ENCODE assay signal across 11 cellular contexts in the genomic region with DNA sequence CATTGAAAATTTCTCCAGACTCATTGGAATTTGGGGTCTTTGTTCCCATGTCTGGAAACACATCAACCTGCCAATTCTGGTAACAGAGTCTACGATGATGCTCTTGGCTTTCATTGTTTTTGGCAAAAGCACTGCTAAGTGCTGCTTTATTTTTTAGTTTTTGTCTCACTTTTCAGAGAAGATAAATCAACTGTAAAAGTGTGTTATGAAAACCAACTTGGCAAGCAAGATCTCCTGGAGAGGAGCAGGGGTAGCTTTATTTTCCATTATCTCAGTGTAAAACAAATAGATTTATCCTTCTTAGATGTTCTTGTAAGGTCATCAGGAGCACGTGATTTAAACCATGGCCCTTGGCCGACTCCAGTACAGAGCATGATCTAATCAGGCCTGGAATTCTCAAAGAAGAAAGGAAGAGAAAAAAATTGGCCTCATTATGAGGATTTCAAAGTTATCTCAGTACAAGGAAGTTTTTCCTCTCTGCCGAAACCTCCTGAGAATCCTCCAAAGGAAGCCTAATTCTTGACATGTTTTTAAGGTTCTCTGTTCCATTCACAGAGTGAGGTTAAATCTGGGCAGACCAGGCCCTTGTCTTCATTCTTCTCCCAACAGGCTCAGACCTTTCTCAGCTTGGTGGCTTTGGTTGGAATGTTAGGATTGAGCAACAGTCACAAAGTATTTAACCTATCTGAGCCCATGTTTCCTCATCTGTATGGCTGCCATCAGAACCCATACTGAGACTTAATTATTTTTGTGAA. TPM values are rescaled to one million over a fixed set of nuclear protein-coding genes. Genes with fewer than 3 reads are reported as not detected.
DNase-seq lines count a peak whose midpoint lies in the region; ATAC-seq, FAIRE-seq and TF ChIP-seq lines count a peak whose summit lies in the region.
"Had no signal": no experiment of that assay in that cellular context is flagged by ENCODE, and none has a peak within 500 bp of the region (broad histone marks: within the 10 kb centered on the region; RNA-seq: fewer than 3 reads in every experiment).

No MANE protein-coding gene starts in this region.

- no peak for TF ChIP-seq CTCF in astrocyte of the spinal cord (IDR thresholded peaks at IDR 0.05; ENCODE audit: low read depth, low read length)

- H3K4me1 ChIP-seq in small intestine (ENCODE audit: control insufficient read depth in 2 of 2, insufficient read depth in 1 of 2, low read depth in 1 of 2, low read length in 1 of 2): peaks cover 0 to 3% of the 10 kb centered on the region in 2 donors

- H3K4me3 ChIP-seq in astrocyte of the spinal cord (ENCODE audit: low read depth, low read length) (no peak overlapping the region), small intestine (ENCODE audit: low read depth in 1 of 2, low read length in 2 of 2) (no peak overlapping the region)

- peak overlapping the region in 1 of 2 donors; percentile 73 for H3K27ac ChIP-seq in small intestine (ENCODE audit: low read depth in 1 of 2, low read length in 1 of 2)

- intact Hi-C loops in left cardiac atrium (cut with DNase I): no loop called here

- in situ Hi-C loops in astrocyte of the spinal cord (cut with HindIII; ENCODE audit: low sequenced_read_pairs): no loop called here

- WGBS in small intestine, 3 donors: 37 to 46% (median 42%) methylated on average over 4 of the region's 4 CpGs

- no peaks in the 10 kb centered on the region for H3K36me3 ChIP-seq in small intestine (ENCODE audit: control insufficient read depth in 2 of 2, insufficient read depth in 2 of 2, low read length in 2 of 2)

- no peaks in the 10 kb centered on the region for H3K27me3 ChIP-seq in small intestine (ENCODE audit: control insufficient read depth in 2 of 2, insufficient read depth in 2 of 2, low read length in 2 of 2)

- FAIRE-seq in small intestine (lab: Jason Lieb, UNC): no peak
- FAIRE-seq: GM12891 had no signal

- peak; percentile 65 to 76 for ATAC-seq in left cardiac atrium
- no peak for ATAC-seq in GM21360 (IDR thresholded peaks at IDR 0.05; ENCODE audit: unreplicated experiment)
- ATAC-seq: PC-3 had no signal

- H3K9me3 ChIP-seq in small intestine (ENCODE audit: control insufficient read depth, low read depth): no peaks in the 10 kb centered on the region

- peak; percentile 83 for DNase-seq in EL
- DNase-seq in astrocyte of the spinal cord (ENCODE audit: low read depth, low spot score): peak; percentile 94
- no peak for DNase-seq in left cardiac atrium
- peak; percentile 70 for DNase-seq in renal cortical epithelial cell (ENCODE audit: low read depth)
- no peak for DNase-seq in hypothalamus (lab: John Stamatoyannopoulos, UW)
- DNase-seq in small intestine: no peak
- no peak for DNase-seq in Kasumi-1 (lab: John Stamatoyannopoulos, UW)
- DNase-seq: MV-4-11, PC-3 had no signal

RNA-seq across cellular contexts. Expression of gene PAMR1, which starts 16.4 kb away (rescaled TPM):
- 10 to 100 TPM; 17.6 to 23.4 TPM for total RNA-seq in left cardiac atrium
- 0.52 and 1.8 TPM in 2 replicates for total RNA-seq in renal cortical epithelial cell
- polyA plus RNA-seq in small intestine: 1 to 10 TPM in 2 of 3 donors, not detected in 1; 1.4 to 4.9 TPM
- total RNA-seq: PC-3 had no signal

Comparison
In these comparisons a context has a peak if more than half of its experiments do, and no peak if none do; other contexts are left out.
1. DNase-seq: peak in EL (single experiment), astrocyte of the spinal cord (single experiment) and renal cortical epithelial cell (single experiment); none in left cardiac atrium (single experiment), hypothalamus (0 of 51), small intestine (single experiment) and Kasumi-1 (0 of 2).